16 cellular contexts compared by ENCODE assay signal in genomic region chr18:13300796-13301195, GRCh38.
DNase-seq lines count a peak whose midpoint lies in the region; ATAC-seq, FAIRE-seq and TF ChIP-seq lines count a peak whose summit lies in the region.
"Had no signal": no experiment of that assay in that cellular context is flagged by ENCODE, and none has a peak within 500 bp of the region (broad histone marks: within the 10 kb centered on the region; RNA-seq: fewer than 3 reads in every experiment).

No MANE protein-coding gene starts in this region.

- H3K27ac ChIP-seq in BLaER1 treated with 17β-estradiol and CSF1 and Interleukin-3, amounts not matched to agents 10 nM and 100 nM, result peak overlapping the region in 7 of 11 experiments; percentile 1 to 88 (median 73); a peak in 13 of 22 replicates
- no peak overlapping the region for H3K27ac ChIP-seq in A673 (ENCODE audit: low read depth, low read length, poor library complexity, severe bottlenecking)

- H3K9me3 Mint-ChIP-seq in naive thymus-derived CD8-positive, alpha-beta T cell, result peaks cover 0 to 6% (median 4%) of the 10 kb centered on the region in 9 donors
- H3K9me3 Mint-ChIP-seq: CD8-positive, alpha-beta memory T cell; GM23338 had no signal

- peak overlapping the region; percentile 45 for H3K27ac Mint-ChIP-seq in T-helper 17 cell
- H3K27ac Mint-ChIP-seq in naive thymus-derived CD8-positive, alpha-beta T cell, result peak overlapping the region in 6 of 10 donors; percentile 0 to 81 (median 60)
- H3K27ac Mint-ChIP-seq: CD8-positive, alpha-beta memory T cell; GM23338 had no signal

- peaks cover 14% of the 10 kb centered on the region for H3K4me1 Mint-ChIP-seq in T-helper 17 cell
- H3K4me1 Mint-ChIP-seq in naive thymus-derived CD8-positive, alpha-beta T cell, result peaks cover 23 to 65% (median 41%) of the 10 kb centered on the region in 4 donors

- no peak for ATAC-seq in T-helper 17 cell
- no peak for ATAC-seq in naive thymus-derived CD8-positive, alpha-beta T cell
- ATAC-seq: GM12878, GM23338 had no signal

- peak overlapping the region; percentile 35 to 97 (median 86); a peak in 21 of 22 replicates for H3K4me2 ChIP-seq in BLaER1 treated with 17β-estradiol and CSF1 and Interleukin-3, amounts not matched to agents 10 nM and 100 nM
- H3K4me2 ChIP-seq: GM23338 had no signal

- H3K9me3 ChIP-seq in BLaER1 treated with 17β-estradiol and CSF1 and Interleukin-3, amounts not matched to agents 10 nM and 100 nM (replicated peaks in 1 of 11), result peaks cover 0 to 5% (median 2%) of the 10 kb centered on the region in 11 experiments; a peak in 12 of 22 replicates
- no peaks in the 10 kb centered on the region for H3K9me3 ChIP-seq in T-helper 17 cell (ENCODE audit: control insufficient read depth, low read length, poor library complexity, severe bottlenecking)
- no peaks in the 10 kb centered on the region for H3K9me3 ChIP-seq in A673 (ENCODE audit: low read depth, low read length, poor library complexity, severe bottlenecking)
- H3K9me3 ChIP-seq: BE2C had no signal

- intact Hi-C loops in A673 (cut with micrococcal nuclease; ENCODE audit: unreplicated experiment), result no loop called here

- H3K27me3 Mint-ChIP-seq in T-helper 17 cell, result no peaks in the 10 kb centered on the region
- H3K27me3 Mint-ChIP-seq in naive thymus-derived CD8-positive, alpha-beta T cell, result no peaks in the 10 kb centered on the region

- H3K36me3 Mint-ChIP-seq in T-helper 17 cell (ENCODE audit: low read depth), result no peaks in the 10 kb centered on the region
- peaks cover 0 to 7% (median 4%) of the 10 kb centered on the region in 3 donors for H3K36me3 Mint-ChIP-seq in naive thymus-derived CD8-positive, alpha-beta T cell
- H3K36me3 Mint-ChIP-seq: CD8-positive, alpha-beta memory T cell had no signal

- no TSS peak for BruUV-seq in A673 (replicated peaks; lab: Mats Ljungman, UMichigan)

- peak overlapping the region in 4 of 10 experiments; percentile 6 to 42 (median 11); a peak in 5 of 20 replicates for H3K4me3 ChIP-seq in BLaER1 treated with 17β-estradiol and CSF1 and Interleukin-3, amounts not matched to agents 10 nM and 100 nM
- no peak overlapping the region for H3K4me3 ChIP-seq in A673 (ENCODE audit: low read depth, low read length, poor library complexity, severe bottlenecking)
- H3K4me3 ChIP-seq: GM12878, GM23338 had no signal

- DNase-seq in T-helper 17 cell, result no peak
- no peak for DNase-seq in naive thymus-derived CD8-positive, alpha-beta T cell
- DNase-seq in urothelium cell line (ENCODE audit: low spot score), result no peak
- no peak for DNase-seq in activated CD4-positive, CD25-positive, alpha-beta regulatory T cell (lab: John Stamatoyannopoulos, UW)
- no peak for DNase-seq in SK-N-DZ (ENCODE audit: low spot score)
- no peak for DNase-seq in A673 (ENCODE audit: low spot score)
- DNase-seq: Caco-2; CD8-positive, alpha-beta memory T cell; H7; IMR-90 had no signal

- H3K9ac ChIP-seq in BLaER1 treated with 17β-estradiol and CSF1 and Interleukin-3, amounts not matched to agents 10 nM and 100 nM, result peak overlapping the region in 7 of 11 experiments; percentile 10 to 79 (median 64); a peak in 12 of 22 replicates

- H3K4me3 Mint-ChIP-seq in T-helper 17 cell, result no peak overlapping the region
- peak overlapping the region in 1 of 10 donors; percentile 65 for H3K4me3 Mint-ChIP-seq in naive thymus-derived CD8-positive, alpha-beta T cell
- H3K4me3 Mint-ChIP-seq: CD8-positive, alpha-beta memory T cell; GM23338 had no signal

- H3K4me1 ChIP-seq in BLaER1 treated with 17β-estradiol and CSF1 and Interleukin-3, amounts not matched to agents 10 nM and 100 nM, result peaks cover 59 to 100% (median 95%) of the 10 kb centered on the region in 10 experiments
- H3K4me1 ChIP-seq in A673 (ENCODE audit: insufficient read depth, low read length, poor library complexity, severe bottlenecking), result peaks cover 10% of the 10 kb centered on the region
- H3K4me1 ChIP-seq: Caco-2 had no signal

- peaks cover 0 to 23% (median 0%) of the 10 kb centered on the region in 11 experiments; a peak in 8 of 22 replicates for H4K20me1 ChIP-seq in BLaER1 treated with 17β-estradiol and CSF1 and Interleukin-3, amounts not matched to agents 10 nM and 100 nM

- peaks cover 0 to 24% (median 0%) of the 10 kb centered on the region in 11 experiments; a peak in 5 of 22 replicates for H3K27me3 ChIP-seq in BLaER1 treated with 17β-estradiol and CSF1 and Interleukin-3, amounts not matched to agents 10 nM and 100 nM
- H3K27me3 ChIP-seq in A673 (replicated peaks; ENCODE audit: insufficient read depth, low read depth, low read length, poor library complexity), result no peaks in the 10 kb centered on the region
- H3K27me3 ChIP-seq: BE2C had no signal

- POLR2A ChIA-PET in naive thymus-derived CD8-positive, alpha-beta T cell (lab: Charles Lee), result no interaction called here
- POLR2A ChIA-PET in A673 (lab: Charles Lee; ENCODE audit: low non-redundant PET), result no interaction called here

- CTCF ChIA-PET in A673 (lab: Charles Lee), result no interaction called here

- FAIRE-seq in urothelium cell line (lab: Jason Lieb, UNC), result peak; percentile 89
- FAIRE-seq: A204.1, GM12878, GM18507 had no signal

- TF ChIP-seq CTCF in A673 (conservative IDR thresholded peaks at IDR 0.05; ENCODE audit: low read depth, low read length), result no peak

- peaks cover 0 to 19% (median 0%) of the 10 kb centered on the region in 11 experiments; a peak in 3 of 22 replicates for H3K36me3 ChIP-seq in BLaER1 treated with 17β-estradiol and CSF1 and Interleukin-3, amounts not matched to agents 10 nM and 100 nM
- no peaks in the 10 kb centered on the region for H3K36me3 ChIP-seq in A673 (ENCODE audit: insufficient read depth, low read length, poor library complexity, severe bottlenecking)
- H3K36me3 ChIP-seq: BE2C had no signal
